Comparison of ENCODE assay signal across 4 cellular contexts in the genomic region with DNA sequence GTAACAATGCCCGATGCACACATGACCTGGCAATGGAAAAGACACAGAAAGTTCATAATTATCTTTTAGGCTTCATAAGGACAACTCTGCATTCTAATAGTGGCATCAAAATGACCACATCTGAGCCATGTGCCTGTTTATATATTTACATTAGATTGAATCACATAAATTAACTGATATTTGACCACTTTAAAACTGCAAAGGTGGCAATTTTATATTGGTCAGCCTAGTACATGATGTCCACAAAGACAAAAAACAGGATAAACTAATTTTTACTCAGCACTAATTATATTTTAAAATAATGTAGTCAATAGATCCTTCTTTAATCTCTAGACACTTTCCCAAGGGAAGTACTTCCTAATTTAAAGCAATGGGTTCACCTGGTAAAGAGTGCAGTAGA.
A peak's percentile ranks its signal among the peaks of the same experiment; 100 is the strongest.
TF ChIP-seq lines count a peak whose summit lies in the region.

No MANE protein-coding gene starts in this region.

TF ChIP-seq in HepG2, 621 proteins besides CTCF, POLR2A, EP300 and RAD21:
- TF ChIP-seq MAFF (IDR thresholded peaks at IDR 0.05; ENCODE audit: low read depth, low read length) (peak; percentile 61; the same call in 1 of the 2 replicates), ZSCAN12 (CRISPR knock-in tag; IDR thresholded peaks at IDR 0.05) (no peak), MAFK (conservative IDR thresholded peaks at IDR 0.05 in 1 of 2, IDR thresholded peaks at IDR 0.05 in 1 of 2; ENCODE audit: low read length in 2 of 2) (peak; percentile 32 to 67; a peak in 3 of 4 replicates)

TF ChIP-seq in A549, 52 proteins besides CTCF, POLR2A, EP300 and RAD21:
- TF ChIP-seq MAFK (IDR thresholded peaks at IDR 0.05; ENCODE audit: partially characterized antibody) (peak; percentile 59), TFCP2L1 (CRISPR knock-in tag; IDR thresholded peaks at IDR 0.05) (no peak), BHLHE40 (IDR thresholded peaks at IDR 0.05; ENCODE audit: low read depth, low read length) (no peak)
- TF ChIP-seq, protein P1, sequence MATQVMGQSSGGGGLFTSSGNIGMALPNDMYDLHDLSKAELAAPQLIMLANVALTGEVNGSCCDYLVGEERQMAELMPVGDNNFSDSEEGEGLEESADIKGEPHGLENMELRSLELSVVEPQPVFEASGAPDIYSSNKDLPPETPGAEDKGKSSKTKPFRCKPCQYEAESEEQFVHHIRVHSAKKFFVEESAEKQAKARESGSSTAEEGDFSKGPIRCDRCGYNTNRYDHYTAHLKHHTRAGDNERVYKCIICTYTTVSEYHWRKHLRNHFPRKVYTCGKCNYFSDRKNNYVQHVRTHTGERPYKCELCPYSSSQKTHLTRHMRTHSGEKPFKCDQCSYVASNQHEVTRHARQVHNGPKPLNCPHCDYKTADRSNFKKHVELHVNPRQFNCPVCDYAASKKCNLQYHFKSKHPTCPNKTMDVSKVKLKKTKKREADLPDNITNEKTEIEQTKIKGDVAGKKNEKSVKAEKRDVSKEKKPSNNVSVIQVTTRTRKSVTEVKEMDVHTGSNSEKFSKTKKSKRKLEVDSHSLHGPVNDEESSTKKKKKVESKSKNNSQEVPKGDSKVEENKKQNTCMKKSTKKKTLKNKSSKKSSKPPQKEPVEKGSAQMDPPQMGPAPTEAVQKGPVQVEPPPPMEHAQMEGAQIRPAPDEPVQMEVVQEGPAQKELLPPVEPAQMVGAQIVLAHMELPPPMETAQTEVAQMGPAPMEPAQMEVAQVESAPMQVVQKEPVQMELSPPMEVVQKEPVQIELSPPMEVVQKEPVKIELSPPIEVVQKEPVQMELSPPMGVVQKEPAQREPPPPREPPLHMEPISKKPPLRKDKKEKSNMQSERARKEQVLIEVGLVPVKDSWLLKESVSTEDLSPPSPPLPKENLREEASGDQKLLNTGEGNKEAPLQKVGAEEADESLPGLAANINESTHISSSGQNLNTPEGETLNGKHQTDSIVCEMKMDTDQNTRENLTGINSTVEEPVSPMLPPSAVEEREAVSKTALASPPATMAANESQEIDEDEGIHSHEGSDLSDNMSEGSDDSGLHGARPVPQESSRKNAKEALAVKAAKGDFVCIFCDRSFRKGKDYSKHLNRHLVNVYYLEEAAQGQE (IDR thresholded peaks at IDR 0.05): no peak

TF ChIP-seq in IMR-90, 13 proteins besides CTCF, POLR2A, EP300 and RAD21:
- peak; percentile 33; the same call in 1 of the 2 replicates for TF ChIP-seq MAFK (IDR thresholded peaks at IDR 0.05; ENCODE audit: low read depth, low read length)
- TF ChIP-seq, protein P2, sequence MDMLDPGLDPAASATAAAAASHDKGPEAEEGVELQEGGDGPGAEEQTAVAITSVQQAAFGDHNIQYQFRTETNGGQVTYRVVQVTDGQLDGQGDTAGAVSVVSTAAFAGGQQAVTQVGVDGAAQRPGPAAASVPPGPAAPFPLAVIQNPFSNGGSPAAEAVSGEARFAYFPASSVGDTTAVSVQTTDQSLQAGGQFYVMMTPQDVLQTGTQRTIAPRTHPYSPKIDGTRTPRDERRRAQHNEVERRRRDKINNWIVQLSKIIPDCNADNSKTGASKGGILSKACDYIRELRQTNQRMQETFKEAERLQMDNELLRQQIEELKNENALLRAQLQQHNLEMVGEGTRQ (IDR thresholded peaks at IDR 0.05; ENCODE audit: low read depth, low read length): no peak

TF ChIP-seq in K562, 482 proteins besides CTCF, POLR2A, EP300 and RAD21:
- TF ChIP-seq HDAC6 (IDR thresholded peaks at IDR 0.05; ENCODE audit: low read depth, low read length) (no peak), ZNF316 (IDR thresholded peaks at IDR 0.05) (0 out of 2 replicates have a peak, but pooled peaks have one; percentile 28)
TF ChIP-seq in K562: peak in this region for 1.
